ENCODE assay signal across 16 cellular contexts in genomic region chr9:78292716-78293497, GRCh38. TPM values are rescaled to one million over a fixed set of nuclear protein-coding genes. Genes with fewer than 3 reads are reported as not detected.
A peak's percentile ranks its signal among the peaks of the same experiment; 100 is the strongest.
DNase-seq lines count a peak whose midpoint lies in the region; TF ChIP-seq lines count a peak whose summit lies in the region.
"Had no signal": no experiment of that assay in that cellular context is flagged by ENCODE, and none has a peak within 500 bp of the region (broad histone marks: within the 10 kb centered on the region; RNA-seq: fewer than 3 reads in every experiment).

No MANE protein-coding gene starts in this region.

- no peak overlapping the region for H3K4me3 ChIP-seq in testis
- H3K4me3 ChIP-seq: HAP-1, stomach, uterus had no signal

- no peaks in the 10 kb centered on the region for H3K9me3 ChIP-seq in testis
- H3K9me3 ChIP-seq: HAP-1, stomach, uterus had no signal

- CTCF ChIA-PET in activated naive CD4-positive, alpha-beta T cell treated with anti-CD3 and anti-CD28 coated beads for 36 hours (lab: Charles Lee): interaction anchor here (0.6 to 0.7 kb wide), 3 partner anchors 77 to 565 kb away, joined by 3 read pairs; no protein-coding TSS in a partner anchor

- H3K36me3 Mint-ChIP-seq in activated T-cell treated with anti-CD3 and anti-CD28 coated beads, Interleukin-2, amount 50 U/mL, for 24 hours (ENCODE audit: low read depth): peaks cover 10% of the 10 kb centered on the region
- peaks cover 5% of the 10 kb centered on the region for H3K36me3 Mint-ChIP-seq in activated naive CD4-positive, alpha-beta T cell treated with anti-CD3 and anti-CD28 coated beads for 36 hours (ENCODE audit: low read depth)
- no peaks in the 10 kb centered on the region for H3K36me3 Mint-ChIP-seq in osteocyte (ENCODE audit: unreplicated experiment)

- H3K27me3 ChIP-seq in testis: no peaks in the 10 kb centered on the region
- H3K27me3 ChIP-seq: stomach, uterus had no signal

- WGBS in testis, 2 donors: 90% methylated on average over 9 of the region's 9 CpGs

- H3K9me3 Mint-ChIP-seq in activated T-cell treated with anti-CD3 and anti-CD28 coated beads, Interleukin-2, amount 50 U/mL, for 24 hours: no peaks in the 10 kb centered on the region
- H3K9me3 Mint-ChIP-seq in activated naive CD4-positive, alpha-beta T cell treated with anti-CD3 and anti-CD28 coated beads for 36 hours: no peaks in the 10 kb centered on the region
- H3K9me3 Mint-ChIP-seq in osteocyte (ENCODE audit: unreplicated experiment): no peaks in the 10 kb centered on the region

- peaks cover 8% of the 10 kb centered on the region for H3K4me1 ChIP-seq in testis

- no peak for TF ChIP-seq POLR2A in testis (IDR thresholded peaks at IDR 0.05)

- no peaks in the 10 kb centered on the region for H3K27me3 Mint-ChIP-seq in activated T-cell treated with anti-CD3 and anti-CD28 coated beads, Interleukin-2, amount 50 U/mL, for 24 hours
- H3K27me3 Mint-ChIP-seq in activated naive CD4-positive, alpha-beta T cell treated with anti-CD3 and anti-CD28 coated beads for 36 hours (ENCODE audit: low read depth): no peaks in the 10 kb centered on the region
- no peaks in the 10 kb centered on the region for H3K27me3 Mint-ChIP-seq in osteocyte (ENCODE audit: unreplicated experiment)

- H3K27ac ChIP-seq in testis: no peak overlapping the region
- H3K27ac ChIP-seq: stomach, uterus had no signal

- H3K27ac Mint-ChIP-seq in activated T-cell treated with anti-CD3 and anti-CD28 coated beads, Interleukin-2, amount 50 U/mL, for 24 hours: peak overlapping the region; percentile 10
- H3K27ac Mint-ChIP-seq in activated naive CD4-positive, alpha-beta T cell treated with anti-CD3 and anti-CD28 coated beads for 36 hours: no peak overlapping the region
- no peak overlapping the region for H3K27ac Mint-ChIP-seq in osteocyte (ENCODE audit: unreplicated experiment)

- TF ChIP-seq CTCF in osteocyte (IDR thresholded peaks at IDR 0.05) (no peak), testis (IDR thresholded peaks at IDR 0.05) (no peak)

- H3K36me3 ChIP-seq in testis (ENCODE audit: low read depth, missing control alignments): no peaks in the 10 kb centered on the region
- H3K36me3 ChIP-seq: stomach, uterus had no signal

- no peak overlapping the region for H3K4me3 Mint-ChIP-seq in activated T-cell treated with anti-CD3 and anti-CD28 coated beads, Interleukin-2, amount 50 U/mL, for 24 hours
- H3K4me3 Mint-ChIP-seq in activated naive CD4-positive, alpha-beta T cell treated with anti-CD3 and anti-CD28 coated beads for 36 hours: peak overlapping the region; percentile 33
- no peak overlapping the region for H3K4me3 Mint-ChIP-seq in osteocyte (ENCODE audit: unreplicated experiment)

- no peak for DNase-seq in activated T-cell treated with anti-CD3 and anti-CD28 coated beads, Interleukin-2, amount 50 U/mL, for 24 hours
- DNase-seq in activated T-cell treated with anti-CD3 and anti-CD28 coated beads for 4 hours (no peak), MV-4-11 (lab: John Stamatoyannopoulos, UW) (peak; percentile 35), osteocyte (ENCODE audit: extremely low spot score, unreplicated experiment) (peak; percentile 46), testis (no peak), NCI-H2196 (lab: John Stamatoyannopoulos, UW; ENCODE audit: unreplicated experiment) (no peak)
- DNase-seq in activated naive CD4-positive, alpha-beta T cell treated with anti-CD3 and anti-CD28 coated beads for 36 hours: peak; percentile 50
- DNase-seq in NK-92 treated with Interleukin-12 subunit alpha and Interleukin-12 subunit beta, amount 100 ng/mL, for 24 hours (lab: John Stamatoyannopoulos, UW): no peak
- DNase-seq: DMS 273 treated with DMSO at 0.1 percent for 48 hours, foreskin fibroblast, NCI-H82, posterior cingulate gyrus, small intestine, stomach, uterus had no signal

- intact Hi-C loops in activated naive CD4-positive, alpha-beta T cell treated with anti-CD3 and anti-CD28 coated beads for 36 hours (cut with micrococcal nuclease): loop anchor here (10.0 kb wide), 1 partner anchor 818 kb away; no protein-coding TSS in a partner anchor
- intact Hi-C loops in testis (cut with DNase I; ENCODE audit: low total_unique reads): no loop called here

- H3K4me1 Mint-ChIP-seq in activated T-cell treated with anti-CD3 and anti-CD28 coated beads, Interleukin-2, amount 50 U/mL, for 24 hours (ENCODE audit: low read depth): peaks cover 23% of the 10 kb centered on the region
- H3K4me1 Mint-ChIP-seq in activated naive CD4-positive, alpha-beta T cell treated with anti-CD3 and anti-CD28 coated beads for 36 hours (ENCODE audit: low read depth): peaks cover 23% of the 10 kb centered on the region
- H3K4me1 Mint-ChIP-seq in osteocyte (ENCODE audit: unreplicated experiment): peaks cover 12% of the 10 kb centered on the region

RNA-seq across cellular contexts. Expression of gene PSAT1, which starts 4.0 kb away (rescaled TPM):
- total RNA-seq in activated naive CD4-positive, alpha-beta T cell treated with anti-CD3 and anti-CD28 coated beads for 36 hours: 100 to 1,000 TPM; 235 to 240 TPM
- 171 and 179 TPM in 2 replicates for total RNA-seq in osteocyte
- total RNA-seq in testis: 10 to 100 TPM; 39.9 to 44.8 TPM
- polyA plus RNA-seq in testis (ENCODE audit: insufficient read depth, low read depth, low replicate concordance): 29.6 TPM

RNA-seq across cellular contexts. Expression of gene CEP78, which starts 57.0 kb away (rescaled TPM):
- 10 to 100 TPM; 39.5 to 39.7 TPM for total RNA-seq in activated naive CD4-positive, alpha-beta T cell treated with anti-CD3 and anti-CD28 coated beads for 36 hours
- total RNA-seq in osteocyte (13.9 and 15.8 TPM in 2 replicates), testis (10 to 100 TPM; 37.4 to 50.2 TPM)
- 28.2 TPM for polyA plus RNA-seq in testis (ENCODE audit: insufficient read depth, low read depth, low replicate concordance)

Comparison
In these comparisons a context has a peak if more than half of its experiments do, and no peak if none do; other contexts are left out.
1. DNase-seq: peak in MV-4-11 (single experiment), activated naive CD4-positive, alpha-beta T cell treated with anti-CD3 and anti-CD28 coated beads for 36 hours (single experiment) and osteocyte (single experiment); none in activated T-cell treated with anti-CD3 and anti-CD28 coated beads, Interleukin-2, amount 50 U/mL, for 24 hours (single experiment), activated T-cell treated with anti-CD3 and anti-CD28 coated beads for 4 hours (single experiment), NK-92 treated with Interleukin-12 subunit alpha and Interleukin-12 subunit beta, amount 100 ng/mL, for 24 hours (single experiment), testis (single experiment) and NCI-H2196 (single experiment).